ENCODE assay signal across 1 cellular context in the genomic region with DNA sequence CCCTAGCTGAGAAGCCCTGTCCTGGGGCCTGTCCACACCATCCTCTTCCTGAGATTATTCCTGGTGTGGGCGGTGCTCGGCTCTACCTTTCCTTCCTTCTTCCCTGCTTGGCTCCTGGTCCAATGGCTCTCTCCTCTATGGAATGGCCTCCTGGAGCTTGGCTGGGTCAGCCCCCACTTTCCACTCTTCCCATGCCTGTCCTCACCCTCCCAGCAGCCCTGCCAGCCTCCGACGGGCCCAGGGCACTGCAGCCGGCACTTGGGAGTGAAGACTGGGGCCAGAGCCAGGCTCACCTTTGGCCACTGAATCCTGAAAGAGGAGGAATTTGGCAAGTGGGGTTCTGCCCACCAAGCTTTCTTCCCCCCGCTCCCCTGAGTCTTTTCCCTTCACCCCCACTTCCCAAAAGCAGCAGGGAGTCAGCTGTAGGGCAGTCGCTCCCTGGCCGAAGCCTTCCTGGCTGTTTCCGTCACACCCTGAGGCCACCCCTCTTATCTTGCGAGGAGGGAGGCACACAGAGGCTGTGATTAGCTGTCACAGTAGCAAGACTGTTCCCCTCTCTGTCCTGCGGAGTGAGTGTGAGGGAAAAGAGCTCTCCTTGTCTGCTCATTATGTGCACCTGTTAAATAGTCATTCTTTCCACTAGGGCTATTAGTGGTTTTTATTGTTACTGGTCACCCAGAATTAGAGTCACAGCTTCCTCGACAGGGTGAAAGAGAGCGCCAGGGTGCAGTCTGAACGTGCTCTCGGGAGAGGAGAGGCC.
A peak's percentile ranks its signal among the peaks of the same experiment; 100 is the strongest.
TF ChIP-seq lines count a peak whose summit lies in the region.

No MANE protein-coding gene starts in this region.

TF ChIP-seq in GM12878, 131 proteins besides CTCF, POLR2A, EP300 and RAD21:
- peak; percentile 45; the same call in 1 of the 2 replicates for TF ChIP-seq IKZF1 (conservative IDR thresholded peaks at IDR 0.05)
- TF ChIP-seq ATF7 (IDR thresholded peaks at IDR 0.05; ENCODE audit: low read depth) = peak; percentile 63
- peak; percentile 73 for TF ChIP-seq MTA2 (IDR thresholded peaks at IDR 0.05; ENCODE audit: low read depth)
- TF ChIP-seq, protein P1, sequence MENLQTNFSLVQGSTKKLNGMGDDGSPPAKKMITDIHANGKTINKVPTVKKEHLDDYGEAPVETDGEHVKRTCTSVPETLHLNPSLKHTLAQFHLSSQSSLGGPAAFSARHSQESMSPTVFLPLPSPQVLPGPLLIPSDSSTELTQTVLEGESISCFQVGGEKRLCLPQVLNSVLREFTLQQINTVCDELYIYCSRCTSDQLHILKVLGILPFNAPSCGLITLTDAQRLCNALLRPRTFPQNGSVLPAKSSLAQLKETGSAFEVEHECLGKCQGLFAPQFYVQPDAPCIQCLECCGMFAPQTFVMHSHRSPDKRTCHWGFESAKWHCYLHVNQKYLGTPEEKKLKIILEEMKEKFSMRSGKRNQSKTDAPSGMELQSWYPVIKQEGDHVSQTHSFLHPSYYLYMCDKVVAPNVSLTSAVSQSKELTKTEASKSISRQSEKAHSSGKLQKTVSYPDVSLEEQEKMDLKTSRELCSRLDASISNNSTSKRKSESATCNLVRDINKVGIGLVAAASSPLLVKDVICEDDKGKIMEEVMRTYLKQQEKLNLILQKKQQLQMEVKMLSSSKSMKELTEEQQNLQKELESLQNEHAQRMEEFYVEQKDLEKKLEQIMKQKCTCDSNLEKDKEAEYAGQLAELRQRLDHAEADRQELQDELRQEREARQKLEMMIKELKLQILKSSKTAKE (IDR thresholded peaks at IDR 0.05; ENCODE audit: low read depth, poor library complexity, severe bottlenecking) = no peak
- TF ChIP-seq IKZF2 (IDR thresholded peaks at IDR 0.05) = peak in 1 of 2 experiments; percentile 16; a peak in 1 of 4 replicates
- TF ChIP-seq, protein P2, sequence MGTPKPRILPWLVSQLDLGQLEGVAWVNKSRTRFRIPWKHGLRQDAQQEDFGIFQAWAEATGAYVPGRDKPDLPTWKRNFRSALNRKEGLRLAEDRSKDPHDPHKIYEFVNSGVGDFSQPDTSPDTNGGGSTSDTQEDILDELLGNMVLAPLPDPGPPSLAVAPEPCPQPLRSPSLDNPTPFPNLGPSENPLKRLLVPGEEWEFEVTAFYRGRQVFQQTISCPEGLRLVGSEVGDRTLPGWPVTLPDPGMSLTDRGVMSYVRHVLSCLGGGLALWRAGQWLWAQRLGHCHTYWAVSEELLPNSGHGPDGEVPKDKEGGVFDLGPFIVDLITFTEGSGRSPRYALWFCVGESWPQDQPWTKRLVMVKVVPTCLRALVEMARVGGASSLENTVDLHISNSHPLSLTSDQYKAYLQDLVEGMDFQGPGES (IDR thresholded peaks at IDR 0.05) = no peak
- no peak for TF ChIP-seq KAT2A (conservative IDR thresholded peaks at IDR 0.05; ENCODE audit: control insufficient read depth, low read depth, low read length)
- TF ChIP-seq ZNF384 (IDR thresholded peaks at IDR 0.05; ENCODE audit: borderline replicate concordance, low read depth, low read length) = no peak
- TF ChIP-seq DPF2 (IDR thresholded peaks at IDR 0.05) = 0 out of 2 replicates have a peak, but pooled peaks have one; percentile 49
- TF ChIP-seq NBN (IDR thresholded peaks at IDR 0.05) = no peak
- TF ChIP-seq FOXM1 (IDR thresholded peaks at IDR 0.05; ENCODE audit: low read depth, low read length) = no peak
